In the genomic region with DNA sequence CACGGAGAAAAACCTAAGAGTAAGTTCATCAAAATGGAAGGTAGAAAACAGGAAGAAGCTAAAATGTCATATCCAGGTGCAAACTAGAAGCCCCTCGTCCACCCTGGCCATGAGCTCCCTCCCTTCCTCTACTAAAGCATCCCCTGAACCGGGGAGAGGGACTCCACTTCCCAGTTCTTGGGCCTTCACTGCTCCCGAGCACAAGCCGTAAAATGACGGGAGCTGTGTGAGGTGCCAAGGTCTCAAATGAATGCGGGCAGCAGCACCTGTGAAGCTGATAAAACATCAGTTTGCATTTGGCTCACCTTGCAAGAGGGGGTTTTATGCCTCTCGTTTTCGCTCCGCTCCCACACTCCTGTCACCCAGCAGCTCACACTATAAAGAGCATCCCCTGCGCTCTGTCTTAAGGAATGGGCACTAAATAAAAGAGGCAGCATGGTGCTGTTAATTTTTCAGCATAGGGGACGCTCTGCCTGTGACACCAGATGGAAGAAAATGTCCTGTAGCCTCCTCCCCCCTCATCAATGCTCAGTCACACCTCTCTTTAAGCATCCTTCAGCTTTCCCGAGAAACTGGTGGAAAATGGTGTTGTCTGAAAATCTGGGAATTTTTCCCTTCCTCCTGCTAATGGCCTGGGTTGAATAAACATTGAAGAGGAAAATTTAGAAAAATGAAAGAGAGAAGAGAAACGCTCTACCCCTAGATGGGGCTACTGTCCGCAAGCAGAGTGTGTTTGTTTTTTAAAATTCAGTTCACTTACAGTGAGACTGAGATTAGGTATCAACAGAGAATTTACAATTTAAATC, we compare ENCODE assay signal across 13 cellular contexts.
A peak's percentile ranks its signal among the peaks of the same experiment; 100 is the strongest.
DNase-seq lines count a peak whose midpoint lies in the region; ATAC-seq, FAIRE-seq and TF ChIP-seq lines count a peak whose summit lies in the region.
"Had no signal": no experiment of that assay in that cellular context is flagged by ENCODE, and none has a peak within 500 bp of the region (broad histone marks: within the 10 kb centered on the region; RNA-seq: fewer than 3 reads in every experiment).

No MANE protein-coding gene starts in this region.

- H3K9me2 ChIP-seq in HCT116 (ENCODE audit: insufficient read depth), result no peaks in the 10 kb centered on the region

- WGBS in body of pancreas, 2 donors, result 44 to 45% methylated on average over 15 of the region's 15 CpGs

- H3K27ac ChIP-seq in HCT116 (ENCODE audit: low read depth, low read length) (no peak overlapping the region), body of pancreas (peak overlapping the region in 1 of 4 donors; percentile 10)
- H3K27ac ChIP-seq: upper lobe of right lung had no signal

- DNase-seq in HCT116 (ENCODE audit: low read depth, low spot score) (peak; percentile 7), body of pancreas (peak; percentile 18 to 46 (median 30)), left colon (peak in 1 of 2 donors; percentile 11), DMS153 treated with DMSO at 0.1 percent for 48 hours (lab: John Stamatoyannopoulos, UW; ENCODE audit: unreplicated experiment) (no peak), H4 (ENCODE audit: low spot score) (no peak), GM13976 (ENCODE audit: low spot score) (no peak), NCI-H2196 treated with DMSO at 0.1 percent for 48 hours (lab: John Stamatoyannopoulos, UW; ENCODE audit: unreplicated experiment) (no peak)
- DNase-seq: activated CD4-positive, alpha-beta T cell treated with anti-CD3 and anti-CD28 coated beads, Interleukin-2, amount 10 ng/mL, durations not matched to agents 7 days and 5 days; activated naive CD4-positive, alpha-beta T cell treated with anti-CD3 and anti-CD28 coated beads for 36 hours; effector memory CD4-positive, alpha-beta T cell; NCI-H2171 treated with DMSO at 0.1 percent for 48 hours; upper lobe of right lung had no signal

- FAIRE-seq in A204.1 (lab: Jason Lieb, UNC), result peak; percentile 85

- TF ChIP-seq CTCF in HCT116 (IDR thresholded peaks at IDR 0.05 in 2 of 3, conservative IDR thresholded peaks at IDR 0.05 in 1 of 3; ENCODE audit: borderline replicate concordance in 1 of 3, insufficient read depth in 1 of 3, low read depth in 2 of 3, low read length in 2 of 3) (peak; percentile 44 to 65 (median 52); a peak in 5 of 6 replicates), body of pancreas (IDR thresholded peaks at IDR 0.05) (peak; percentile 53 to 83 (median 74)), GM13976 (IDR thresholded peaks at IDR 0.05; ENCODE audit: borderline replicate concordance, control extremely low read depth, extremely low read depth, insufficient read depth, missing control alignments) (no peak)

- no peaks in the 10 kb centered on the region for H3K4me1 ChIP-seq in HCT116 (ENCODE audit: control insufficient read depth in 1 of 2, insufficient read depth in 2 of 2, low read length in 2 of 2)
- H3K4me1 ChIP-seq in body of pancreas, result peaks cover 13% of the 10 kb centered on the region
- H3K4me1 ChIP-seq: upper lobe of right lung had no signal

- H4K20me1 ChIP-seq in HCT116 (ENCODE audit: insufficient read depth), result no peaks in the 10 kb centered on the region

- no peak overlapping the region for H2AFZ ChIP-seq in HCT116 (ENCODE audit: low read depth, low read length, poor library complexity, severe bottlenecking)

- TF ChIP-seq RAD21 in HCT116 (IDR thresholded peaks at IDR 0.05; ENCODE audit: low read depth), result peak; percentile 75

- TF ChIP-seq POLR2A in HCT116 (IDR thresholded peaks at IDR 0.05; ENCODE audit: borderline replicate concordance, extremely low read depth, insufficient read depth, insufficient read length) (no peak), body of pancreas (IDR thresholded peaks at IDR 0.05) (no peak)

- POLR2A ChIA-PET in HCT116 (lab: Charles Lee), result no interaction called here

- intact Hi-C loops in HCT116 (cut with micrococcal nuclease) (loop anchor here (10.0 kb wide), 1 partner anchor 358 kb away; no protein-coding TSS in a partner anchor), body of pancreas (cut with DNase I) (no loop called here), left colon (cut with DNase I, micrococcal nuclease) (no loop called here)

- RAD21 ChIA-PET in HCT116 (lab: Charles Lee; ENCODE audit: low non-redundant PET in 1 of 2, low total read pairs in 2 of 2, uncharacterized antibody in 2 of 2, unreplicated experiment in 2 of 2), result no interaction called here

- in situ Hi-C loops in GM13976 (cut with MboI; ENCODE audit: low sequenced_read_pairs, unreplicated experiment), result no loop called here

- no peaks in the 10 kb centered on the region for H3K27me3 ChIP-seq in HCT116 (ENCODE audit: insufficient read depth, low read length)
- no peaks in the 10 kb centered on the region for H3K27me3 ChIP-seq in body of pancreas
- H3K27me3 ChIP-seq: upper lobe of right lung had no signal

- BruUV-seq in HCT116 (replicated peaks; lab: Mats Ljungman, UMichigan), result no TSS peak

- H3K79me2 ChIP-seq in HCT116 (ENCODE audit: insufficient read depth, low read length), result no peaks in the 10 kb centered on the region

- H3K4me3 ChIP-seq in HCT116 (replicated peaks in 1 of 2; ENCODE audit: low read depth in 1 of 2, low read length in 2 of 2) (no peak overlapping the region), body of pancreas (no peak overlapping the region)
- H3K4me3 ChIP-seq: upper lobe of right lung had no signal

- H3K9me3 ChIP-seq in HCT116 (ENCODE audit: control insufficient read depth in 1 of 2, insufficient read depth in 1 of 2, low read depth in 1 of 2, low read length in 2 of 2), result no peaks in the 10 kb centered on the region
- H3K9me3 ChIP-seq in body of pancreas, result no peaks in the 10 kb centered on the region
- H3K9me3 ChIP-seq: upper lobe of right lung had no signal

- no peak overlapping the region for H3K4me2 ChIP-seq in HCT116 (ENCODE audit: low read length)

- H3K36me3 ChIP-seq in HCT116 (ENCODE audit: control insufficient read depth in 1 of 2, insufficient read depth in 2 of 2, low read length in 2 of 2), result no peaks in the 10 kb centered on the region
- no peaks in the 10 kb centered on the region for H3K36me3 ChIP-seq in body of pancreas (replicated peaks in 1 of 2; ENCODE audit: insufficient read depth in 1 of 2, low read depth in 2 of 2)
- H3K36me3 ChIP-seq: upper lobe of right lung had no signal

- no peak overlapping the region for H3K9ac ChIP-seq in HCT116 (ENCODE audit: low read length)

- CTCF ChIA-PET in HCT116 (lab: Charles Lee), result no interaction called here

- peak; percentile 57; the same call in 1 of the 2 replicates for ATAC-seq in HCT116
- ATAC-seq in body of pancreas, result peak; percentile 82
- peak; percentile 69 for ATAC-seq in left colon
- ATAC-seq: upper lobe of right lung had no signal

TF ChIP-seq in HCT116, 20 proteins besides CTCF, POLR2A, EP300 and RAD21:
- TF ChIP-seq SRF (IDR thresholded peaks at IDR 0.05; ENCODE audit: low read depth) (no peak), JUND (IDR thresholded peaks at IDR 0.05) (no peak)
- TF ChIP-seq, protein P1, sequence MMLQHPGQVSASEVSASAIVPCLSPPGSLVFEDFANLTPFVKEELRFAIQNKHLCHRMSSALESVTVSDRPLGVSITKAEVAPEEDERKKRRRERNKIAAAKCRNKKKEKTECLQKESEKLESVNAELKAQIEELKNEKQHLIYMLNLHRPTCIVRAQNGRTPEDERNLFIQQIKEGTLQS (IDR thresholded peaks at IDR 0.05), result no peak

Comparison
In these comparisons a context has a peak if more than half of its experiments do, and no peak if none do; other contexts are left out.
1. DNase-seq: peak in HCT116 (single experiment) and body of pancreas (4 of 4); none in DMS153 treated with DMSO at 0.1 percent for 48 hours (single experiment), H4 (single experiment), GM13976 (single experiment) and NCI-H2196 treated with DMSO at 0.1 percent for 48 hours (single experiment).
2. Peak in every context shown above with its lines, with median percentiles within 50 percentile points of each other: ATAC-seq.